ENCODE assay signal across 19 cellular contexts in genomic region chr1:109704173-109704572, GRCh38. TPM values are rescaled to one million over a fixed set of nuclear protein-coding genes. Genes with fewer than 3 reads are reported as not detected.
A peak's percentile ranks its signal among the peaks of the same experiment; 100 is the strongest.
DNase-seq lines count a peak whose midpoint lies in the region; ATAC-seq, FAIRE-seq and TF ChIP-seq lines count a peak whose summit lies in the region.
"Had no signal": no experiment of that assay in that cellular context is flagged by ENCODE, and none has a peak within 500 bp of the region (broad histone marks: within the 10 kb centered on the region; RNA-seq: fewer than 3 reads in every experiment).

No MANE protein-coding gene starts in this region.

- no peak overlapping the region for H3K9ac ChIP-seq in HepG2 (ENCODE audit: insufficient read depth, low read depth, low read length)
- H3K9ac ChIP-seq: BLaER1 treated with 17β-estradiol and CSF1 and Interleukin-3, amounts not matched to agents 10 nM and 100 nM had no signal

- TF ChIP-seq CTCF in C4-2B (conservative IDR thresholded peaks at IDR 0.05) (0 out of 2 replicates have a peak, but pooled peaks have one; percentile 3), body of pancreas (IDR thresholded peaks at IDR 0.05) (peak in 4 of 7 experiments; percentile 11 to 34 (median 28)), HepG2 (CRISPR knock-in tag; IDR thresholded peaks at IDR 0.05) (peak; percentile 66), A673 (conservative IDR thresholded peaks at IDR 0.05; ENCODE audit: low read depth, low read length) (no peak)

- H3K9me3 ChIP-seq in body of pancreas (peaks cover 0 to 4% (median 0%) of the 10 kb centered on the region in 3 donors), HepG2 (ENCODE audit: low read length) (no peaks in the 10 kb centered on the region), A673 (ENCODE audit: low read depth, low read length, poor library complexity, severe bottlenecking) (no peaks in the 10 kb centered on the region)
- H3K9me3 ChIP-seq: breast epithelium, pancreas, vagina had no signal

- H2AFZ ChIP-seq in HepG2 (ENCODE audit: low read length): no peak overlapping the region

- intact Hi-C loops in body of pancreas (cut with DNase I) (no loop called here), HepG2 (cut with micrococcal nuclease; ENCODE audit: unreplicated experiment) (loop anchor here (2.0 kb wide), 1 partner anchor 61 kb away; no protein-coding TSS in a partner anchor), A673 (cut with micrococcal nuclease; ENCODE audit: unreplicated experiment) (no loop called here)

- 61 to 68% methylated on average over 8 of the region's 8 CpGs for WGBS in body of pancreas, 2 donors
- WGBS in HepG2 (ENCODE audit: low lambda C conversion rate): 7% methylated on average over 8 of the region's 8 CpGs

- no peaks in the 10 kb centered on the region for H3K79me2 ChIP-seq in HepG2 (ENCODE audit: insufficient read depth, low read length)

- H3K36me3 ChIP-seq in body of pancreas (replicated peaks in 1 of 2; ENCODE audit: insufficient read depth in 1 of 2, low read depth in 2 of 2) (no peaks in the 10 kb centered on the region), HepG2 (replicated peaks in 1 of 2; ENCODE audit: control insufficient read depth in 1 of 2, insufficient read depth in 2 of 2, low read length in 2 of 2) (no peaks in the 10 kb centered on the region), A673 (ENCODE audit: insufficient read depth, low read length, poor library complexity, severe bottlenecking) (no peaks in the 10 kb centered on the region)
- H3K36me3 ChIP-seq: breast epithelium, pancreas, vagina had no signal

- no TSS peak for BruUV-seq in HepG2 (replicated peaks; lab: Mats Ljungman, UMichigan)
- no TSS peak for BruUV-seq in A673 (replicated peaks; lab: Mats Ljungman, UMichigan)

- TF ChIP-seq EP300 in HepG2 (IDR thresholded peaks at IDR 0.05; ENCODE audit: low read depth in 2 of 2, low read length in 2 of 2) (no peak), HepG2 (CRISPR knock-in tag; IDR thresholded peaks at IDR 0.05; ENCODE audit: borderline replicate concordance) (no peak)

- no peak overlapping the region for H3K27ac ChIP-seq in C4-2B
- H3K27ac ChIP-seq in body of pancreas: no peak overlapping the region
- no peak overlapping the region for H3K27ac ChIP-seq in HepG2 (ENCODE audit: extremely low read length, insufficient read depth, low read length)
- H3K27ac ChIP-seq in A673 (ENCODE audit: low read depth, low read length, poor library complexity, severe bottlenecking): no peak overlapping the region
- H3K27ac ChIP-seq: BLaER1 treated with 17β-estradiol and CSF1 and Interleukin-3, amounts not matched to agents 10 nM and 100 nM; pancreas; vagina had no signal

- DNase-seq in HEK293T (ENCODE audit: extremely low spot score) (peak; percentile 25), body of pancreas (no peak), HepG2 (ENCODE audit: low spot score) (peak; percentile 19), A673 (ENCODE audit: low spot score) (no peak)
- DNase-seq in central memory CD4-positive, alpha-beta T cell: no peak
- DNase-seq: GDM1, mammary epithelial cell, MV-4-11, naive B cell, NCI-H2081 treated with DMSO at 0.1 percent for 48 hours, NCI-H524 treated with DMSO at 0.1 percent for 48 hours, OCI-M1, pancreas had no signal

- no peaks in the 10 kb centered on the region for H3K4me1 ChIP-seq in body of pancreas
- H3K4me1 ChIP-seq in HepG2 (ENCODE audit: insufficient read depth, low read length): no peaks in the 10 kb centered on the region
- H3K4me1 ChIP-seq in A673 (ENCODE audit: insufficient read depth, low read length, poor library complexity, severe bottlenecking): peaks cover 6% of the 10 kb centered on the region
- H3K4me1 ChIP-seq: BLaER1 treated with 17β-estradiol and CSF1 and Interleukin-3, amounts not matched to agents 10 nM and 100 nM; breast epithelium; pancreas; vagina had no signal

- H3K4me2 ChIP-seq in HepG2 (ENCODE audit: low read depth, low read length): no peak overlapping the region; the same call in 1 of the 2 replicates
- H3K4me2 ChIP-seq: BLaER1 treated with 17β-estradiol and CSF1 and Interleukin-3, amounts not matched to agents 10 nM and 100 nM had no signal

- TF ChIP-seq POLR2A in body of pancreas (IDR thresholded peaks at IDR 0.05) (no peak), HepG2 (IDR thresholded peaks at IDR 0.05; ENCODE audit: insufficient read depth in 1 of 2, low read depth in 2 of 2, low read length in 2 of 2) (no peak)

- CTCF ChIA-PET in HEK293T (lab: Yijun Ruan, JAX) (interaction anchor here (0.6 kb wide), 1 partner anchor 114 kb away, joined by 7 read pairs; no protein-coding TSS in a partner anchor), HepG2 (lab: Yijun Ruan, JAX; ENCODE audit: low intra/inter-chr PET ratio, low total read pairs) (interaction anchor here (2.3 kb wide), 1 partner anchor 61 kb away, joined by 11 read pairs; no protein-coding TSS in a partner anchor), A673 (lab: Charles Lee) (interaction anchor here (0.6 kb wide), 1 partner anchor 74 kb away, joined by 3 read pairs; no protein-coding TSS in a partner anchor)

- TF ChIP-seq RAD21 in HepG2 (CRISPR knock-in tag; IDR thresholded peaks at IDR 0.05): no peak

- POLR2A ChIA-PET in HEK293T (lab: Yijun Ruan, JAX) (interaction anchor here (1.2 kb wide), 1 partner anchor 37 kb away, joined by 3 read pairs; the partner anchor contains the start of gene GSTM2), HepG2 (lab: Yijun Ruan, JAX) (interaction anchor here (1.2 kb wide), 1 partner anchor 156 kb away, joined by 3 read pairs; the partner anchor contains the start of gene GNAI3), A673 (lab: Charles Lee; ENCODE audit: low non-redundant PET) (no interaction called here)

- in situ Hi-C loops in HepG2 (cut with HindIII; ENCODE audit: extremely low pct_ligation_motif_present, low pct_unique_long_range_greater_than_20kb): no loop called here

- ATAC-seq in body of pancreas (no peak), HepG2 (peak; percentile 74), GM21786 (IDR thresholded peaks at IDR 0.05; ENCODE audit: unreplicated experiment) (no peak)
- ATAC-seq: activated CD4-positive, CD25-positive, alpha-beta regulatory T cell treated with anti-CD3 and anti-CD28 coated beads, Interleukin-2, amount 50 U/mL, for 24 hours had no signal

- FAIRE-seq in HepG2 (lab: Jason Lieb, UNC): no peak
- FAIRE-seq: pancreas had no signal

- H4K20me1 ChIP-seq in HepG2 (ENCODE audit: insufficient read depth, low read length): no peaks in the 10 kb centered on the region
- H4K20me1 ChIP-seq: BLaER1 treated with 17β-estradiol and CSF1 and Interleukin-3, amounts not matched to agents 10 nM and 100 nM had no signal

- H3K4me3 ChIP-seq in body of pancreas (no peak overlapping the region), HepG2 (replicated peaks in 1 of 3; ENCODE audit: insufficient read depth in 1 of 3, low read depth in 2 of 3, low read length in 3 of 3) (no peak overlapping the region), A673 (ENCODE audit: low read depth, low read length, poor library complexity, severe bottlenecking) (no peak overlapping the region)
- H3K4me3 ChIP-seq: BLaER1 treated with 17β-estradiol and CSF1 and Interleukin-3, amounts not matched to agents 10 nM and 100 nM; breast epithelium; pancreas; vagina had no signal

- H3K27me3 ChIP-seq in body of pancreas (no peaks in the 10 kb centered on the region), HepG2 (ENCODE audit: control insufficient read depth in 1 of 2, insufficient read depth in 2 of 2, low read length in 2 of 2) (peaks cover 2 to 13% of the 10 kb centered on the region in 2 experiments; a peak in 2 of 5 replicates), A673 (replicated peaks; ENCODE audit: insufficient read depth, low read depth, low read length, poor library complexity) (no peaks in the 10 kb centered on the region)
- H3K27me3 ChIP-seq: BLaER1 treated with 17β-estradiol and CSF1 and Interleukin-3, amounts not matched to agents 10 nM and 100 nM; breast epithelium; pancreas; vagina had no signal

RNA-seq across cellular contexts. Expression of gene GSTM5, which starts 7.9 kb away (rescaled TPM):
- total RNA-seq in body of pancreas (1 to 10 TPM in 1 of 2 donors, not detected in 1; 1.8 TPM), HepG2 (2016; rRNA removed; fragmentation: Illumina TruSeq; extraction: Trizol) (not detected in 2 replicates), A673 (2021) (0.13 and 0.43 TPM in 2 replicates)
- total RNA-seq in HepG2 (2016; cell fraction: cytosol; rRNA removed; fragmentation: Illumina TruSeq; extraction: Trizol; ENCODE audit: low read depth): not detected in 2 replicates
- not detected in 2 replicates for total RNA-seq in HepG2 (2016; cell fraction: insoluble cytoplasmic fraction; rRNA removed; fragmentation: Illumina TruSeq; extraction: Trizol)
- total RNA-seq in HepG2 (2016; cell fraction: membrane; rRNA removed; fragmentation: Illumina TruSeq; extraction: Trizol): not detected in 2 replicates
- total RNA-seq in HepG2 (2016; cell fraction: nucleus; rRNA removed; fragmentation: Illumina TruSeq; extraction: Trizol): not detected in 2 replicates
- polyA plus RNA-seq in HepG2 (2011; rRNA removed): not detected in 2 replicates
- polyA plus RNA-seq in HepG2 (2011; cell fraction: cytosol; rRNA removed): not detected in 2 replicates
- polyA plus RNA-seq in HepG2 (2011; cell fraction: nucleus; rRNA removed): 0.23 TPM in 1 of 2 replicates, not detected in the other
- not detected in 2 replicates for polyA plus RNA-seq in HepG2 (2012)
- not detected in 2 replicates for polyA plus RNA-seq in HepG2 (2016; cell fraction: cytosol; fragmentation: Illumina TruSeq; extraction: Trizol; ENCODE audit: low read depth)
- not detected in 2 replicates for polyA plus RNA-seq in HepG2 (2016; cell fraction: insoluble cytoplasmic fraction; fragmentation: Illumina TruSeq; extraction: Trizol; ENCODE audit: low read depth)
- polyA plus RNA-seq in HepG2 (2016; cell fraction: membrane; fragmentation: Illumina TruSeq; extraction: Trizol; ENCODE audit: low read depth): not detected in 2 replicates
- polyA plus RNA-seq in HepG2 (2016; cell fraction: nucleus; fragmentation: Illumina TruSeq; extraction: Trizol; ENCODE audit: insufficient read depth, low read depth): not detected in 2 replicates
- polyA minus RNA-seq in HepG2 (2011; rRNA and poly(A)+ RNA removed; ENCODE audit: low replicate concordance): 0.06 and 0.56 TPM in 2 replicates
- not detected in 2 replicates for polyA minus RNA-seq in HepG2 (2011; cell fraction: cytosol; rRNA and poly(A)+ RNA removed)
- 0.13 TPM in 1 of 2 replicates, not detected in the other for polyA minus RNA-seq in HepG2 (2011; cell fraction: nucleus; rRNA and poly(A)+ RNA removed)
- total RNA-seq: mammary epithelial cell had no signal
- polyA plus RNA-seq: mammary epithelial cell had no signal

RNA-seq across cellular contexts. Expression of gene GSTM1, which starts 16.6 kb away (rescaled TPM):
- total RNA-seq in body of pancreas (10 to 100 TPM in 1 of 2 donors, not detected in 1; 19.5 TPM), HepG2 (2016; rRNA removed; fragmentation: Illumina TruSeq; extraction: Trizol) (not detected in 2 replicates), A673 (2021) (166 TPM in 2 replicates)
- total RNA-seq in HepG2 (2016; cell fraction: cytosol; rRNA removed; fragmentation: Illumina TruSeq; extraction: Trizol; ENCODE audit: low read depth): not detected in 2 replicates
- total RNA-seq in HepG2 (2016; cell fraction: insoluble cytoplasmic fraction; rRNA removed; fragmentation: Illumina TruSeq; extraction: Trizol): 0.15 TPM in 1 of 2 replicates, not detected in the other
- not detected in 2 replicates for total RNA-seq in HepG2 (2016; cell fraction: membrane; rRNA removed; fragmentation: Illumina TruSeq; extraction: Trizol)
- total RNA-seq in HepG2 (2016; cell fraction: nucleus; rRNA removed; fragmentation: Illumina TruSeq; extraction: Trizol): not detected in 2 replicates
- 0.42 and 0.55 TPM in 2 replicates for polyA plus RNA-seq in HepG2 (2011; rRNA removed)
- 0.22 and 0.66 TPM in 2 replicates for polyA plus RNA-seq in HepG2 (2011; cell fraction: cytosol; rRNA removed)
- polyA plus RNA-seq in HepG2 (2011; cell fraction: nucleus; rRNA removed): 0.57 and 0.76 TPM in 2 replicates
- 0.27 TPM in 1 of 2 replicates, not detected in the other for polyA plus RNA-seq in HepG2 (2012)
- not detected in 2 replicates for polyA plus RNA-seq in HepG2 (2016; cell fraction: cytosol; fragmentation: Illumina TruSeq; extraction: Trizol; ENCODE audit: low read depth)
- 0.21 and 0.40 TPM in 2 replicates for polyA plus RNA-seq in HepG2 (2016; cell fraction: insoluble cytoplasmic fraction; fragmentation: Illumina TruSeq; extraction: Trizol; ENCODE audit: low read depth)
- not detected in 2 replicates for polyA plus RNA-seq in HepG2 (2016; cell fraction: membrane; fragmentation: Illumina TruSeq; extraction: Trizol; ENCODE audit: low read depth)
- not detected in 2 replicates for polyA plus RNA-seq in HepG2 (2016; cell fraction: nucleus; fragmentation: Illumina TruSeq; extraction: Trizol; ENCODE audit: insufficient read depth, low read depth)
- 1.6 TPM in 1 of 2 replicates, not detected in the other for polyA minus RNA-seq in HepG2 (2011; rRNA and poly(A)+ RNA removed; ENCODE audit: low replicate concordance)
- not detected in 2 replicates for polyA minus RNA-seq in HepG2 (2011; cell fraction: cytosol; rRNA and poly(A)+ RNA removed)
- polyA minus RNA-seq in HepG2 (2011; cell fraction: nucleus; rRNA and poly(A)+ RNA removed): not detected in 2 replicates
- polyA plus RNA-seq: mammary epithelial cell had no signal

RNA-seq across cellular contexts. Expression of gene GSTM2, which starts 36.3 kb away (rescaled TPM):
- total RNA-seq in body of pancreas (10 to 100 TPM; 51.1 to 60.6 TPM), HepG2 (2016; rRNA removed; fragmentation: Illumina TruSeq; extraction: Trizol) (6.5 and 7.0 TPM in 2 replicates), A673 (2021) (47.3 and 62.2 TPM in 2 replicates)
- total RNA-seq in HepG2 (2016; cell fraction: cytosol; rRNA removed; fragmentation: Illumina TruSeq; extraction: Trizol; ENCODE audit: low read depth): 1.9 and 2.5 TPM in 2 replicates
- total RNA-seq in HepG2 (2016; cell fraction: insoluble cytoplasmic fraction; rRNA removed; fragmentation: Illumina TruSeq; extraction: Trizol): 8.1 and 8.3 TPM in 2 replicates
- total RNA-seq in HepG2 (2016; cell fraction: membrane; rRNA removed; fragmentation: Illumina TruSeq; extraction: Trizol): 2.0 and 2.7 TPM in 2 replicates
- total RNA-seq in HepG2 (2016; cell fraction: nucleus; rRNA removed; fragmentation: Illumina TruSeq; extraction: Trizol): 8.1 and 8.5 TPM in 2 replicates
- polyA plus RNA-seq in HepG2 (2011; rRNA removed): 15.0 and 17.0 TPM in 2 replicates
- polyA plus RNA-seq in HepG2 (2011; cell fraction: cytosol; rRNA removed): 5.9 and 7.2 TPM in 2 replicates
- 102 and 131 TPM in 2 replicates for polyA plus RNA-seq in HepG2 (2011; cell fraction: nucleus; rRNA removed)
- 19.7 and 21.3 TPM in 2 replicates for polyA plus RNA-seq in HepG2 (2012)
- 4.7 and 5.2 TPM in 2 replicates for polyA plus RNA-seq in HepG2 (2016; cell fraction: cytosol; fragmentation: Illumina TruSeq; extraction: Trizol; ENCODE audit: low read depth)
- 15.3 and 17.0 TPM in 2 replicates for polyA plus RNA-seq in HepG2 (2016; cell fraction: insoluble cytoplasmic fraction; fragmentation: Illumina TruSeq; extraction: Trizol; ENCODE audit: low read depth)
- 3.5 and 4.5 TPM in 2 replicates for polyA plus RNA-seq in HepG2 (2016; cell fraction: membrane; fragmentation: Illumina TruSeq; extraction: Trizol; ENCODE audit: low read depth)
- polyA plus RNA-seq in HepG2 (2016; cell fraction: nucleus; fragmentation: Illumina TruSeq; extraction: Trizol; ENCODE audit: insufficient read depth, low read depth): 30.8 and 32.2 TPM in 2 replicates
- polyA minus RNA-seq in HepG2 (2011; rRNA and poly(A)+ RNA removed; ENCODE audit: low replicate concordance): 0.26 and 6.7 TPM in 2 replicates
- 1.7 and 2.7 TPM in 2 replicates for polyA minus RNA-seq in HepG2 (2011; cell fraction: cytosol; rRNA and poly(A)+ RNA removed)
- 12.9 TPM in 2 replicates for polyA minus RNA-seq in HepG2 (2011; cell fraction: nucleus; rRNA and poly(A)+ RNA removed)

RNA-seq across cellular contexts. Expression of gene GSTM3, which starts 36.7 kb away (rescaled TPM):
- total RNA-seq in body of pancreas (10 to 100 TPM; 68.5 to 73.8 TPM), HepG2 (2016; rRNA removed; fragmentation: Illumina TruSeq; extraction: Trizol) (127 and 150 TPM in 2 replicates), A673 (2021) (72.2 and 73.4 TPM in 2 replicates)
- 35.2 and 40.3 TPM in 2 replicates for total RNA-seq in HepG2 (2016; cell fraction: cytosol; rRNA removed; fragmentation: Illumina TruSeq; extraction: Trizol; ENCODE audit: low read depth)
- total RNA-seq in HepG2 (2016; cell fraction: insoluble cytoplasmic fraction; rRNA removed; fragmentation: Illumina TruSeq; extraction: Trizol): 127 and 162 TPM in 2 replicates
- 35.2 and 39.0 TPM in 2 replicates for total RNA-seq in HepG2 (2016; cell fraction: membrane; rRNA removed; fragmentation: Illumina TruSeq; extraction: Trizol)
- 49.3 and 64.9 TPM in 2 replicates for total RNA-seq in HepG2 (2016; cell fraction: nucleus; rRNA removed; fragmentation: Illumina TruSeq; extraction: Trizol)
- 124 and 142 TPM in 2 replicates for polyA plus RNA-seq in HepG2 (2011; rRNA removed)
- 105 and 126 TPM in 2 replicates for polyA plus RNA-seq in HepG2 (2011; cell fraction: cytosol; rRNA removed)
- polyA plus RNA-seq in HepG2 (2011; cell fraction: nucleus; rRNA removed): 39.2 and 41.5 TPM in 2 replicates
- polyA plus RNA-seq in HepG2 (2012): 102 and 104 TPM in 2 replicates
- 37.0 and 38.1 TPM in 2 replicates for polyA plus RNA-seq in HepG2 (2016; cell fraction: cytosol; fragmentation: Illumina TruSeq; extraction: Trizol; ENCODE audit: low read depth)
- polyA plus RNA-seq in HepG2 (2016; cell fraction: insoluble cytoplasmic fraction; fragmentation: Illumina TruSeq; extraction: Trizol; ENCODE audit: low read depth): 128 and 138 TPM in 2 replicates
- 28.9 and 29.1 TPM in 2 replicates for polyA plus RNA-seq in HepG2 (2016; cell fraction: membrane; fragmentation: Illumina TruSeq; extraction: Trizol; ENCODE audit: low read depth)
- polyA plus RNA-seq in HepG2 (2016; cell fraction: nucleus; fragmentation: Illumina TruSeq; extraction: Trizol; ENCODE audit: insufficient read depth, low read depth): 66.5 and 79.1 TPM in 2 replicates
- 34.6 and 95.6 TPM in 2 replicates for polyA minus RNA-seq in HepG2 (2011; rRNA and poly(A)+ RNA removed; ENCODE audit: low replicate concordance)
- polyA minus RNA-seq in HepG2 (2011; cell fraction: cytosol; rRNA and poly(A)+ RNA removed): 31.6 and 39.1 TPM in 2 replicates
- 15.7 and 24.2 TPM in 2 replicates for polyA minus RNA-seq in HepG2 (2011; cell fraction: nucleus; rRNA and poly(A)+ RNA removed)

RNA-seq across cellular contexts. Expression of gene GSTM4, which starts 48.3 kb away (rescaled TPM):
- 10 to 100 TPM; 24.1 to 37.2 TPM for total RNA-seq in body of pancreas
- total RNA-seq in HepG2 (2016; rRNA removed; fragmentation: Illumina TruSeq; extraction: Trizol): 25.3 and 30.6 TPM in 2 replicates
- 5.6 and 6.1 TPM in 2 replicates for total RNA-seq in HepG2 (2016; cell fraction: cytosol; rRNA removed; fragmentation: Illumina TruSeq; extraction: Trizol; ENCODE audit: low read depth)
- 24.3 and 31.1 TPM in 2 replicates for total RNA-seq in HepG2 (2016; cell fraction: insoluble cytoplasmic fraction; rRNA removed; fragmentation: Illumina TruSeq; extraction: Trizol)
- 7.3 and 9.5 TPM in 2 replicates for total RNA-seq in HepG2 (2016; cell fraction: membrane; rRNA removed; fragmentation: Illumina TruSeq; extraction: Trizol)
- total RNA-seq in HepG2 (2016; cell fraction: nucleus; rRNA removed; fragmentation: Illumina TruSeq; extraction: Trizol): 21.1 and 23.4 TPM in 2 replicates
- 36.7 and 40.8 TPM in 2 replicates for polyA plus RNA-seq in HepG2 (2011; rRNA removed)
- polyA plus RNA-seq in HepG2 (2011; cell fraction: cytosol; rRNA removed): 29.0 and 30.5 TPM in 2 replicates
- polyA plus RNA-seq in HepG2 (2011; cell fraction: nucleus; rRNA removed): 60.6 and 65.2 TPM in 2 replicates
- polyA plus RNA-seq in HepG2 (2012): 22.1 and 35.2 TPM in 2 replicates
- 7.6 and 9.9 TPM in 2 replicates for polyA plus RNA-seq in HepG2 (2016; cell fraction: cytosol; fragmentation: Illumina TruSeq; extraction: Trizol; ENCODE audit: low read depth)
- 56.0 and 57.9 TPM in 2 replicates for polyA plus RNA-seq in HepG2 (2016; cell fraction: insoluble cytoplasmic fraction; fragmentation: Illumina TruSeq; extraction: Trizol; ENCODE audit: low read depth)
- polyA plus RNA-seq in HepG2 (2016; cell fraction: membrane; fragmentation: Illumina TruSeq; extraction: Trizol; ENCODE audit: low read depth): 10.7 and 14.0 TPM in 2 replicates
- 45.9 and 50.6 TPM in 2 replicates for polyA plus RNA-seq in HepG2 (2016; cell fraction: nucleus; fragmentation: Illumina TruSeq; extraction: Trizol; ENCODE audit: insufficient read depth, low read depth)
- 10.0 and 40.8 TPM in 2 replicates for polyA minus RNA-seq in HepG2 (2011; rRNA and poly(A)+ RNA removed; ENCODE audit: low replicate concordance)
- 14.8 and 15.5 TPM in 2 replicates for polyA minus RNA-seq in HepG2 (2011; cell fraction: cytosol; rRNA and poly(A)+ RNA removed)
- 23.6 and 26.2 TPM in 2 replicates for polyA minus RNA-seq in HepG2 (2011; cell fraction: nucleus; rRNA and poly(A)+ RNA removed)
- 173 and 188 TPM in 2 replicates for total RNA-seq in A673 (2021)

Comparison
In these comparisons a context has a peak if more than half of its experiments do, and no peak if none do; other contexts are left out.
1. DNase-seq: peak in HEK293T (single experiment) and HepG2 (single experiment); none in body of pancreas (0 of 4), central memory CD4-positive, alpha-beta T cell (single experiment) and A673 (single experiment).